ENCODE assay signal across 8 cellular contexts in the genomic region with DNA sequence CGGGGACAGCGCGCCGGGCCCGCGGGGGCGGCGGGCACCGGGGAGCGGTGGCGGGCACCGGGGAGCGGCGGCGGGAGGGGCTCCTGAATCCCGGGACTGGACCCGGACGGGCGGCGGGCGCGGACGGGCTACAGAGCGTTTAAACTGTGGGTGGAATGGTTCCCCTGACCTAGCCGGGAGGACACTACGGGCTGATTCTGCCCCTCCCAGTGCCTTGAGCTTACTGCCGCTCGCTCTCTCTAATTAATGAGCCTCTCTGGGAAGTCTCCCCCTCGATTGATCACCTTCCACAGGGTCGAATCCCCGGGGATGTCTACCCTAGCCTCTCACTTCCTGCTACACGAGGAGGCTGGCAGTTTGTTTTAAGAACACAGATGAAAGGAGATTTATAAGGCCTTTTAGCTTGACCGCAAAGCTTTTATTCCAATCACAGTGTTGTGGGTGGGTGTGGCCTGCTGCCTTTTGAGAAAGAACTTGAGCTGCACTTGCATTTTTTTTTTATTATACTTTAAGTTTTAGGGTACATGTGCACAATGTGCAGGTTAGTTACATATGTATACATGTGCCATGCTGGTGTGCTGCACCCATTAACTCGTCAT. TPM values are rescaled to one million over a fixed set of nuclear protein-coding genes. Genes with fewer than 3 reads are reported as not detected.
A peak's percentile ranks its signal among the peaks of the same experiment; 100 is the strongest.
DNase-seq lines count a peak whose midpoint lies in the region; ATAC-seq and TF ChIP-seq lines count a peak whose summit lies in the region.

No MANE protein-coding gene starts in this region.

- H3K9me3 Mint-ChIP-seq in central memory CD8-positive, alpha-beta T cell: peaks cover 9% of the 10 kb centered on the region

- no peak for TF ChIP-seq CTCF in GM13976 (IDR thresholded peaks at IDR 0.05; ENCODE audit: borderline replicate concordance, control extremely low read depth, extremely low read depth, insufficient read depth, missing control alignments)

- H3K27me3 Mint-ChIP-seq in central memory CD8-positive, alpha-beta T cell: peaks cover 49% of the 10 kb centered on the region

- H3K36me3 Mint-ChIP-seq in central memory CD8-positive, alpha-beta T cell (ENCODE audit: insufficient read depth): peaks cover 2% of the 10 kb centered on the region

- in situ Hi-C loops in GM13976 (cut with MboI; ENCODE audit: low sequenced_read_pairs, unreplicated experiment): no loop called here

- peaks cover 6% of the 10 kb centered on the region for H3K4me1 Mint-ChIP-seq in central memory CD8-positive, alpha-beta T cell

- peak; percentile 29 for DNase-seq in LoVo (ENCODE audit: low spot score)
- DNase-seq in central memory CD8-positive, alpha-beta T cell (ENCODE audit: low spot score in 2 of 2): no peak
- peak; percentile 3 for DNase-seq in mucosa of gallbladder (ENCODE audit: low spot score)
- DNase-seq in GM13976 (ENCODE audit: low spot score): no peak
- DNase-seq in dedifferentiated amniotic fluid mesenchymal stem cell (ENCODE audit: extremely low spot score): no peak
- DNase-seq in NK-92 treated with Interleukin-12 subunit alpha and Interleukin-12 subunit beta, amount 100 ng/mL, for 24 hours (lab: John Stamatoyannopoulos, UW): no peak

- ATAC-seq in GM19397 (IDR thresholded peaks at IDR 0.05; ENCODE audit: unreplicated experiment): peak; percentile 21
- no peak for ATAC-seq in central memory CD8-positive, alpha-beta T cell (replicated peaks; ENCODE audit: extremely low read depth, poor library complexity, severe bottlenecking)
- no peak for ATAC-seq in GM18873 (IDR thresholded peaks at IDR 0.05; ENCODE audit: low FRiP score, unreplicated experiment)

- no peak overlapping the region for H3K27ac Mint-ChIP-seq in central memory CD8-positive, alpha-beta T cell (ENCODE audit: low read depth)

- peak overlapping the region; percentile 62 for H3K4me3 Mint-ChIP-seq in central memory CD8-positive, alpha-beta T cell

RNA-seq across cellular contexts. Expression of a gene that starts 1.0 kb away (rescaled TPM):
- total RNA-seq in mucosa of gallbladder: 3.9 TPM

Comparison
In these comparisons a context has a peak if more than half of its experiments do, and no peak if none do; other contexts are left out.
1. DNase-seq: peak in LoVo (single experiment) and mucosa of gallbladder (single experiment); none in central memory CD8-positive, alpha-beta T cell (0 of 2), GM13976 (single experiment), dedifferentiated amniotic fluid mesenchymal stem cell (single experiment) and NK-92 treated with Interleukin-12 subunit alpha and Interleukin-12 subunit beta, amount 100 ng/mL, for 24 hours (single experiment).